20 cellular contexts compared by ENCODE assay signal in the genomic region with DNA sequence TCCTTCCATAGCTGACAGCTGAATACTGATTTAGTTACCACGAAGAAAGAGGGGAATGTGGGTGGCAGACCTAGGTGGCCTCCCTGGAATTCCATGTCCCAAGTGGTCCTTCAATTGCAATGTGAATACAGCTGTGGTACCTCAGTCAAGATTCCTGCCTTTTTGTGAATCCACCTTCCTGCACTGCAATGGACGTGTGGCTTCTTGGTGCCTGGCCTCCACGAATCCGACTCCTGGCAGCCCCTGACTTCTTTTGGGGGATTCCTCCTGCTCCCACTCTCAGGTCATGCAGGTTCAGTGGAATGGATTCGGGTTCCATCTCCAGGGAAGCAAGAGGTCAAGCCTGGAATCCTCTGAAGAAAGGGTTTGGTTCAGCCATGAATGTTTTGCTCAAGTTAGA.
DNase-seq lines count a peak whose midpoint lies in the region; ATAC-seq and TF ChIP-seq lines count a peak whose summit lies in the region.
"Had no signal": no experiment of that assay in that cellular context is flagged by ENCODE, and none has a peak within 500 bp of the region (broad histone marks: within the 10 kb centered on the region; RNA-seq: fewer than 3 reads in every experiment).

No MANE protein-coding gene starts in this region.

- H3K27me3 ChIP-seq in endodermal cell (ENCODE audit: control insufficient read depth, insufficient read depth, low read length, poor library complexity, severe bottlenecking), result no peaks in the 10 kb centered on the region
- no peaks in the 10 kb centered on the region for H3K27me3 ChIP-seq in liver (ENCODE audit: control insufficient read depth in 4 of 4, insufficient read depth in 4 of 4, low read length in 3 of 4)
- H3K27me3 ChIP-seq in osteoblast (ENCODE audit: insufficient read depth, low read length), result no peaks in the 10 kb centered on the region
- H3K27me3 ChIP-seq in PC-9 (ENCODE audit: insufficient read depth, low read depth), result peaks cover 93% of the 10 kb centered on the region
- H3K27me3 ChIP-seq: BE2C; BLaER1 treated with 17β-estradiol and CSF1 and Interleukin-3, amounts not matched to agents 10 nM and 100 nM had no signal

- H3K27me3 Mint-ChIP-seq in endodermal cell (ENCODE audit: insufficient read depth), result peaks cover 12% of the 10 kb centered on the region

- H3K27ac Mint-ChIP-seq in endodermal cell, result no peak overlapping the region
- H3K27ac Mint-ChIP-seq: CD14-positive monocyte; CD4-positive, alpha-beta T cell; CD8-positive, alpha-beta memory T cell; GM23338; H9 had no signal

- no peaks in the 10 kb centered on the region for H3K36me3 Mint-ChIP-seq in endodermal cell (ENCODE audit: low read depth)
- H3K36me3 Mint-ChIP-seq: CD14-positive monocyte; CD8-positive, alpha-beta memory T cell had no signal

- H3K9ac ChIP-seq in endodermal cell (ENCODE audit: extremely low read depth, low read length, poor library complexity, severe bottlenecking) (no peak overlapping the region), liver (ENCODE audit: low read depth in 1 of 2, low read length in 2 of 2) (no peak overlapping the region)
- H3K9ac ChIP-seq: BLaER1 treated with 17β-estradiol and CSF1 and Interleukin-3, amounts not matched to agents 10 nM and 100 nM had no signal

- H4K20me1 ChIP-seq in osteoblast (ENCODE audit: insufficient read depth, low read length) (no peaks in the 10 kb centered on the region), PC-9 (ENCODE audit: insufficient read depth) (no peaks in the 10 kb centered on the region)
- H4K20me1 ChIP-seq: BLaER1 treated with 17β-estradiol and CSF1 and Interleukin-3, amounts not matched to agents 10 nM and 100 nM had no signal

- peaks cover 13% of the 10 kb centered on the region for H3K4me1 Mint-ChIP-seq in endodermal cell
- H3K4me1 Mint-ChIP-seq: CD14-positive monocyte; CD8-positive, alpha-beta memory T cell had no signal

- H3K4me1 ChIP-seq in endodermal cell (ENCODE audit: control insufficient read depth, insufficient read depth, low read length) (peaks cover 5% of the 10 kb centered on the region), liver (ENCODE audit: control insufficient read depth in 4 of 4, insufficient read depth in 4 of 4, low read length in 3 of 4) (peaks cover 3 to 33% (median 19%) of the 10 kb centered on the region in 4 donors), osteoblast (ENCODE audit: insufficient read depth, low read length) (no peaks in the 10 kb centered on the region), PC-9 (replicated peaks; ENCODE audit: insufficient read depth) (no peaks in the 10 kb centered on the region)
- H3K4me1 ChIP-seq: BE2C had no signal

- H3K9me3 Mint-ChIP-seq in endodermal cell, result peaks cover 7% of the 10 kb centered on the region
- H3K9me3 Mint-ChIP-seq: CD4-positive, alpha-beta T cell had no signal

- POLR2A ChIA-PET in PC-9 (lab: Charles Lee; ENCODE audit: unreplicated experiment), result no interaction called here

- TF ChIP-seq RAD21 in liver (IDR thresholded peaks at IDR 0.05), result no peak

- no peaks in the 10 kb centered on the region for H3F3A ChIP-seq in PC-9 (ENCODE audit: insufficient read depth, low read depth)

- H3K36me3 ChIP-seq in endodermal cell (ENCODE audit: control insufficient read depth, insufficient read depth, low read length) (no peaks in the 10 kb centered on the region), liver (ENCODE audit: control insufficient read depth in 4 of 4, insufficient read depth in 3 of 4, low read depth in 1 of 4, low read length in 3 of 4) (no peaks in the 10 kb centered on the region), osteoblast (ENCODE audit: insufficient read depth, low read length) (no peaks in the 10 kb centered on the region), PC-9 (ENCODE audit: low read depth) (no peaks in the 10 kb centered on the region)
- H3K36me3 ChIP-seq: BE2C had no signal

- TF ChIP-seq CTCF in endodermal cell (conservative IDR thresholded peaks at IDR 0.05) (no peak), liver (IDR thresholded peaks at IDR 0.05; ENCODE audit: low read depth, low read length, missing input control) (no peak), osteoblast (IDR thresholded peaks at IDR 0.05; ENCODE audit: extremely low read depth, low read depth, low read length) (no peak), PC-9 (conservative IDR thresholded peaks at IDR 0.05) (no peak)

- CTCF ChIA-PET in PC-9 (lab: Charles Lee), result no interaction called here

- H3K9me3 ChIP-seq in endodermal cell (ENCODE audit: control insufficient read depth, low read length) (peaks cover 6% of the 10 kb centered on the region), liver (ENCODE audit: control insufficient read depth in 4 of 4, low read length in 3 of 4) (no peaks in the 10 kb centered on the region), osteoblast (ENCODE audit: low read depth, low read length) (no peaks in the 10 kb centered on the region), PC-9 (ENCODE audit: insufficient read depth, low read depth) (no peaks in the 10 kb centered on the region)
- H3K9me3 ChIP-seq: A549, BE2C had no signal

- H3K79me2 ChIP-seq in osteoblast (ENCODE audit: insufficient read depth, low read length) (no peaks in the 10 kb centered on the region), PC-9 (ENCODE audit: low read depth) (no peaks in the 10 kb centered on the region)

- intact Hi-C loops in PC-9 (cut with micrococcal nuclease; ENCODE audit: unreplicated experiment), result no loop called here

- H3K27ac ChIP-seq in endodermal cell (ENCODE audit: low read depth, low read length) (no peak overlapping the region), liver (ENCODE audit: low read depth in 1 of 2, low read length in 2 of 2) (peak overlapping the region; percentile 88), osteoblast (ENCODE audit: low read depth, low read length) (no peak overlapping the region), PC-9 (no peak overlapping the region)
- H3K27ac ChIP-seq: A549 had no signal

- DNase-seq in endodermal cell, result peak; percentile 41
- DNase-seq in osteoblast (ENCODE audit: insufficient read length, low spot score, missing footprints), result peak; percentile 5
- no peak for DNase-seq in PC-9
- no peak for DNase-seq in activated CD4-positive, alpha-beta T cell treated with anti-CD3 and anti-CD28 coated beads for 1 hour
- DNase-seq: 8988T; ACHN; AML-193; CD4-positive, alpha-beta T cell; CD8-positive, alpha-beta memory T cell; DMS 273 treated with DMSO at 0.1 percent for 48 hours; DMS79 treated with DMSO at 0.1 percent for 48 hours; GF-D8 had no signal

- no peaks in the 10 kb centered on the region for H3K9me2 ChIP-seq in PC-9 (ENCODE audit: insufficient read depth)

- 93 to 94% methylated on average over 3 to 5 of the region's 5 CpGs for WGBS in endodermal cell (ENCODE audit: insufficient coverage in 1 of 2, insufficient read length in 1 of 2), 2 experiments
- WGBS in liver, result 91% methylated on average over 5 of the region's 5 CpGs

- H2AFZ ChIP-seq in osteoblast (ENCODE audit: low read length), result no peak overlapping the region
- no peak overlapping the region for H2AFZ ChIP-seq in PC-9
- H2AFZ ChIP-seq: GM23338 had no signal

- H3K4me2 ChIP-seq in osteoblast (ENCODE audit: insufficient read depth, low read length) (no peak overlapping the region), PC-9 (no peak overlapping the region)
- H3K4me2 ChIP-seq: A549, GM23338 had no signal

- no TSS peak for BruUV-seq in PC-9 (replicated peaks; lab: Mats Ljungman, UMichigan)

- H3K4me3 ChIP-seq in endodermal cell (ENCODE audit: low read length) (no peak overlapping the region), liver (ENCODE audit: low read depth in 1 of 3, low read length in 3 of 3) (no peak overlapping the region), osteoblast (ENCODE audit: insufficient read depth, low read length) (no peak overlapping the region), PC-9 (no peak overlapping the region)
- H3K4me3 ChIP-seq: A549; BLaER1 treated with 17β-estradiol and CSF1 and Interleukin-3, amounts not matched to agents 10 nM and 100 nM; GM23338 had no signal

- no peak for ATAC-seq in GM18858 (IDR thresholded peaks at IDR 0.05; ENCODE audit: unreplicated experiment)

- no peak overlapping the region for H3K4me3 Mint-ChIP-seq in endodermal cell
- H3K4me3 Mint-ChIP-seq: CD14-positive monocyte; CD4-positive, alpha-beta T cell; CD8-positive, alpha-beta memory T cell; GM23338; H9 had no signal

TF ChIP-seq in liver, 16 proteins besides CTCF, POLR2A, EP300 and RAD21 (continues in another document):
- TF ChIP-seq FOXA1 (IDR thresholded peaks at IDR 0.05), result no peak
- no peak for TF ChIP-seq FOXA2 (IDR thresholded peaks at IDR 0.05)
- no peak for TF ChIP-seq HNF4G (IDR thresholded peaks at IDR 0.05)
- TF ChIP-seq, protein P1, sequence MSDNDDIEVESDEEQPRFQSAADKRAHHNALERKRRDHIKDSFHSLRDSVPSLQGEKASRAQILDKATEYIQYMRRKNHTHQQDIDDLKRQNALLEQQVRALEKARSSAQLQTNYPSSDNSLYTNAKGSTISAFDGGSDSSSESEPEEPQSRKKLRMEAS (IDR thresholded peaks at IDR 0.05), result no peak
- no peak for TF ChIP-seq RXRA (IDR thresholded peaks at IDR 0.05)
- TF ChIP-seq SP1 (IDR thresholded peaks at IDR 0.05), result no peak
- no peak for TF ChIP-seq GABPA (IDR thresholded peaks at IDR 0.05 in 1 of 2, conservative IDR thresholded peaks at IDR 0.05 in 1 of 2)
- TF ChIP-seq TAF1 (conservative IDR thresholded peaks at IDR 0.05), result no peak
- TF ChIP-seq HNF4A (conservative IDR thresholded peaks at IDR 0.05), result no peak
- TF ChIP-seq YY1 (IDR thresholded peaks at IDR 0.05), result no peak
- no peak for TF ChIP-seq JUND (IDR thresholded peaks at IDR 0.05)
- TF ChIP-seq, protein P2, sequence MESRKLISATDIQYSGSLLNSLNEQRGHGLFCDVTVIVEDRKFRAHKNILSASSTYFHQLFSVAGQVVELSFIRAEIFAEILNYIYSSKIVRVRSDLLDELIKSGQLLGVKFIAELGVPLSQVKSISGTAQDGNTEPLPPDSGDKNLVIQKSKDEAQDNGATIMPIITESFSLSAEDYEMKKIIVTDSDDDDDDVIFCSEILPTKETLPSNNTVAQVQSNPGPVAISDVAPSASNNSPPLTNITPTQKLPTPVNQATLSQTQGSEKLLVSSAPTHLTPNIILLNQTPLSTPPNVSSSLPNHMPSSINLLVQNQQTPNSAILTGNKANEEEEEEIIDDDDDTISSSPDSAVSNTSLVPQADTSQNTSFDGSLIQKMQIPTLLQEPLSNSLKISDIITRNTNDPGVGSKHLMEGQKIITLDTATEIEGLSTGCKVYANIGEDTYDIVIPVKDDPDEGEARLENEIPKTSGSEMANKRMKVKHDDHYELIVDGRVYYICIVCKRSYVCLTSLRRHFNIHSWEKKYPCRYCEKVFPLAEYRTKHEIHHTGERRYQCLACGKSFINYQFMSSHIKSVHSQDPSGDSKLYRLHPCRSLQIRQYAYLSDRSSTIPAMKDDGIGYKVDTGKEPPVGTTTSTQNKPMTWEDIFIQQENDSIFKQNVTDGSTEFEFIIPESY (IDR thresholded peaks at IDR 0.05), result no peak
- TF ChIP-seq, protein P3, sequence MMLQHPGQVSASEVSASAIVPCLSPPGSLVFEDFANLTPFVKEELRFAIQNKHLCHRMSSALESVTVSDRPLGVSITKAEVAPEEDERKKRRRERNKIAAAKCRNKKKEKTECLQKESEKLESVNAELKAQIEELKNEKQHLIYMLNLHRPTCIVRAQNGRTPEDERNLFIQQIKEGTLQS (IDR thresholded peaks at IDR 0.05), result no peak
- TF ChIP-seq EGR1 (IDR thresholded peaks at IDR 0.05; ENCODE audit: low read depth in 2 of 2), result no peak
- TF ChIP-seq NR2F2 (IDR thresholded peaks at IDR 0.05), result no peak

Comparison
In these comparisons a context has a peak if more than half of its experiments do, and no peak if none do; other contexts are left out.
1. DNase-seq: peak in endodermal cell (single experiment) and osteoblast (single experiment); none in PC-9 (0 of 2) and activated CD4-positive, alpha-beta T cell treated with anti-CD3 and anti-CD28 coated beads for 1 hour (single experiment).
2. H3K27ac ChIP-seq: peak in liver (2 of 2); none in endodermal cell (single experiment), osteoblast (single experiment) and PC-9 (single experiment).